In genomic region chr2:161119483-161119882, GRCh38 we compare ENCODE assay signal across 18 cellular contexts. TPM values are rescaled to one million over a fixed set of nuclear protein-coding genes. Genes with fewer than 3 reads are reported as not detected.
DNase-seq lines count a peak whose midpoint lies in the region; ATAC-seq and TF ChIP-seq lines count a peak whose summit lies in the region.
"Had no signal": no experiment of that assay in that cellular context is flagged by ENCODE, and none has a peak within 500 bp of the region (broad histone marks: within the 10 kb centered on the region; RNA-seq: fewer than 3 reads in every experiment).

No MANE protein-coding gene starts in this region.

- peaks cover 33% of the 10 kb centered on the region for H3K4me1 Mint-ChIP-seq in nephron progenitor cell

- BruUV-seq in Panc1 (replicated peaks; lab: Mats Ljungman, UMichigan): no TSS peak

- H3K27me3 ChIP-seq in BLaER1 treated with 17β-estradiol and CSF1 and Interleukin-3, amounts not matched to agents 10 nM and 100 nM: no peaks in the 10 kb centered on the region
- H3K27me3 ChIP-seq in Panc1 (ENCODE audit: control insufficient read depth, insufficient read depth, low read length) (no peaks in the 10 kb centered on the region), breast epithelium (no peaks in the 10 kb centered on the region)

- no peak for TF ChIP-seq POLR2A in breast epithelium (IDR thresholded peaks at IDR 0.05)

- intact Hi-C loops in Panc1 (cut with micrococcal nuclease; ENCODE audit: unreplicated experiment): no loop called here
- intact Hi-C loops in breast epithelium (cut with DNase I; ENCODE audit: low total_unique reads): no loop called here

- TF ChIP-seq CTCF in Panc1 (IDR thresholded peaks at IDR 0.05) (no peak), nephron progenitor cell (IDR thresholded peaks at IDR 0.05) (no peak), breast epithelium (IDR thresholded peaks at IDR 0.05) (no peak)

- no peak overlapping the region for H3K9ac ChIP-seq in BLaER1 treated with 17β-estradiol and CSF1 and Interleukin-3, amounts not matched to agents 10 nM and 100 nM
- H3K9ac ChIP-seq: KMS-11 had no signal

- no peak overlapping the region for H3K4me3 ChIP-seq in BLaER1 treated with 17β-estradiol and CSF1 and Interleukin-3, amounts not matched to agents 10 nM and 100 nM
- H3K4me3 ChIP-seq in Panc1 (ENCODE audit: low read depth in 2 of 2, low read length in 2 of 2): no peak overlapping the region
- no peak overlapping the region for H3K4me3 ChIP-seq in breast epithelium

- H3K27ac ChIP-seq in BLaER1 treated with 17β-estradiol and CSF1 and Interleukin-3, amounts not matched to agents 10 nM and 100 nM: no peak overlapping the region
- H3K27ac ChIP-seq in Panc1 (ENCODE audit: low read length) (peak overlapping the region; percentile 29; the same call in 1 of the 2 replicates), breast epithelium (no peak overlapping the region)
- H3K27ac ChIP-seq: HL-60, KMS-11 had no signal

- no peaks in the 10 kb centered on the region for H3K9me3 ChIP-seq in BLaER1 treated with 17β-estradiol and CSF1 and Interleukin-3, amounts not matched to agents 10 nM and 100 nM (replicated peaks in 1 of 11)
- H3K9me3 ChIP-seq in Panc1 (ENCODE audit: control insufficient read depth, insufficient read depth, low read depth, low read length): no peaks in the 10 kb centered on the region
- no peaks in the 10 kb centered on the region for H3K9me3 ChIP-seq in breast epithelium

- no peak overlapping the region for H3K27ac Mint-ChIP-seq in nephron progenitor cell
- H3K27ac Mint-ChIP-seq: CD4-positive, CD25-positive, alpha-beta regulatory T cell; H9 had no signal

- DNase-seq in Panc1 (ENCODE audit: low read depth, low spot score) (no peak), retina (peak; percentile 14), nephron progenitor cell (no peak), breast epithelium (ENCODE audit: low spot score in 2 of 2) (no peak), NCI-H187 treated with DMSO at 0.1 percent for 48 hours (lab: John Stamatoyannopoulos, UW) (no peak)
- DNase-seq: 8988T; C1 segment of cervical spinal cord; Caco-2; CD4-positive, CD25-positive, alpha-beta regulatory T cell; CD8-positive, alpha-beta memory T cell; DMS79; GF-D8; H9 had no signal

- CTCF ChIA-PET in Panc1 (lab: Charles Lee): no interaction called here

- in situ Hi-C loops in Panc1 (cut with HindIII; ENCODE audit: low pct_unique_long_range_greater_than_20kb, low sequenced_read_pairs): no loop called here

- peak overlapping the region in 7 of 11 experiments; percentile 12 to 43 (median 37); a peak in 12 of 22 replicates for H3K4me2 ChIP-seq in BLaER1 treated with 17β-estradiol and CSF1 and Interleukin-3, amounts not matched to agents 10 nM and 100 nM
- H3K4me2 ChIP-seq: KMS-11 had no signal

- peaks cover 6 to 50% (median 25%) of the 10 kb centered on the region in 10 experiments; a peak in 18 of 20 replicates for H3K4me1 ChIP-seq in BLaER1 treated with 17β-estradiol and CSF1 and Interleukin-3, amounts not matched to agents 10 nM and 100 nM
- H3K4me1 ChIP-seq in Panc1 (ENCODE audit: control insufficient read depth, insufficient read depth, low read length) (peaks cover 15% of the 10 kb centered on the region), breast epithelium (peaks cover 0 to 7% of the 10 kb centered on the region in 2 donors)

- no peaks in the 10 kb centered on the region for H3K36me3 Mint-ChIP-seq in nephron progenitor cell (ENCODE audit: low read depth)
- H3K36me3 Mint-ChIP-seq: CD4-positive, CD25-positive, alpha-beta regulatory T cell; CD8-positive, alpha-beta memory T cell had no signal

- POLR2A ChIA-PET in Panc1 (lab: Charles Lee): interaction anchor here (0.5 kb wide), 1 partner anchor 19 kb away, joined by 5 read pairs; no protein-coding TSS in a partner anchor

- no peak overlapping the region for H3K4me3 Mint-ChIP-seq in nephron progenitor cell
- H3K4me3 Mint-ChIP-seq: CD4-positive, CD25-positive, alpha-beta regulatory T cell; CD8-positive, alpha-beta memory T cell; H9 had no signal

- H3K27me3 Mint-ChIP-seq in nephron progenitor cell (ENCODE audit: low read depth, poor library complexity): no peaks in the 10 kb centered on the region
- H3K27me3 Mint-ChIP-seq: CD4-positive, CD25-positive, alpha-beta regulatory T cell; CD8-positive, alpha-beta memory T cell had no signal

- no peaks in the 10 kb centered on the region for H3K9me3 Mint-ChIP-seq in nephron progenitor cell
- H3K9me3 Mint-ChIP-seq: CD4-positive, CD25-positive, alpha-beta regulatory T cell; CD8-positive, alpha-beta memory T cell; H9 had no signal

- no peaks in the 10 kb centered on the region for H3K36me3 ChIP-seq in BLaER1 treated with 17β-estradiol and CSF1 and Interleukin-3, amounts not matched to agents 10 nM and 100 nM
- H3K36me3 ChIP-seq in Panc1 (ENCODE audit: control insufficient read depth, insufficient read depth, low read length): no peaks in the 10 kb centered on the region
- no peaks in the 10 kb centered on the region for H3K36me3 ChIP-seq in breast epithelium

- ATAC-seq in GM18907 (IDR thresholded peaks at IDR 0.05; ENCODE audit: unreplicated experiment): peak; percentile 31
- no peak for ATAC-seq in Panc1
- ATAC-seq in HG03280 (IDR thresholded peaks at IDR 0.05; ENCODE audit: unreplicated experiment): no peak

- H4K20me1 ChIP-seq in BLaER1 treated with 17β-estradiol and CSF1 and Interleukin-3, amounts not matched to agents 10 nM and 100 nM: no peaks in the 10 kb centered on the region

RNA-seq across cellular contexts. Expression of gene TANK, which starts 40.7 kb away (rescaled TPM):
- total RNA-seq in Panc1 (2021; ENCODE audit: unreplicated experiment): 36.0 TPM
- 22.0 TPM for polyA plus RNA-seq in Panc1 (2012; ENCODE audit: insufficient read length)
- 100 to 1,000 TPM; 128 to 242 (median 166) TPM for total RNA-seq in breast epithelium
